Comparison of ENCODE assay signal across 1 cellular context in the genomic region with DNA sequence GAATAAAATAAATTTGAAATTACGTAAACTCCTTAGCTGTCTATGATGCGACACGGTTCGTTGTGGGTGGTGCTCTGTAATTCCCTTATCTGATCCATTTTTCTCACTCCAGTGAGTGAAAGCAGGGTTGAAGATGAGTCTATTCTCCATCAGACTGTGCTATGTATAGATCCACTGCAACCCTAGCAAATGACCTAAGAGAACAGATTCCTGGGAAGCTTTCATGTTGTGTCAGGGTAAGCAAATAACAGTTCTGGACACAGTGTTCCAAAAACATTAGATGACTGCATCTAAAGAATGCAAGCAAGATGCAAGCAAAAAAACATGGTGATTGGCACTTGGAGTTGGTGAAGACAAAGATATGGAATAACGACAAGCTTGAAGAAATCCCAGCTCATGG.
TF ChIP-seq lines count a peak whose summit lies in the region.

No MANE protein-coding gene starts in this region.

TF ChIP-seq in WTC11, 78 proteins besides CTCF, POLR2A, EP300 and RAD21 (continued from another document):
- TF ChIP-seq, protein P1, sequence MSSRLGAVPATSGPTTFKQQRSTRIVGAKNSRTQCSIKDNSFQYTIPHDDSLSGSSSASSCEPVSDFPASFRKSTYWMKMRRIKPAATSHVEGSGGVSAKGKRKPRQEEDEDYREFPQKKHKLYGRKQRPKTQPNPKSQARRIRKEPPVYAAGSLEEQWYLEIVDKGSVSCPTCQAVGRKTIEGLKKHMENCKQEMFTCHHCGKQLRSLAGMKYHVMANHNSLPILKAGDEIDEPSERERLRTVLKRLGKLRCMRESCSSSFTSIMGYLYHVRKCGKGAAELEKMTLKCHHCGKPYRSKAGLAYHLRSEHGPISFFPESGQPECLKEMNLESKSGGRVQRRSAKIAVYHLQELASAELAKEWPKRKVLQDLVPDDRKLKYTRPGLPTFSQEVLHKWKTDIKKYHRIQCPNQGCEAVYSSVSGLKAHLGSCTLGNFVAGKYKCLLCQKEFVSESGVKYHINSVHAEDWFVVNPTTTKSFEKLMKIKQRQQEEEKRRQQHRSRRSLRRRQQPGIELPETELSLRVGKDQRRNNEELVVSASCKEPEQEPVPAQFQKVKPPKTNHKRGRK (CRISPR knock-in tag; IDR thresholded peaks at IDR 0.05; ENCODE audit: borderline replicate concordance), result no peak
- TF ChIP-seq FOXP1 (CRISPR knock-in tag; IDR thresholded peaks at IDR 0.05; ENCODE audit: borderline replicate concordance), result no peak
- no peak for TF ChIP-seq SP1 (CRISPR knock-in tag; conservative IDR thresholded peaks at IDR 0.05)
- no peak for TF ChIP-seq GRHL2 (CRISPR knock-in tag; IDR thresholded peaks at IDR 0.05; ENCODE audit: insufficient replicate concordance, severe bottlenecking)
- TF ChIP-seq TEAD4 (CRISPR knock-in tag; IDR thresholded peaks at IDR 0.05), result no peak
- no peak for TF ChIP-seq NR2C2 (CRISPR knock-in tag; IDR thresholded peaks at IDR 0.05)
- TF ChIP-seq RORB (CRISPR knock-in tag; IDR thresholded peaks at IDR 0.05), result no peak
- TF ChIP-seq JUN (CRISPR knock-in tag; IDR thresholded peaks at IDR 0.05), result no peak
- TF ChIP-seq, protein P2, sequence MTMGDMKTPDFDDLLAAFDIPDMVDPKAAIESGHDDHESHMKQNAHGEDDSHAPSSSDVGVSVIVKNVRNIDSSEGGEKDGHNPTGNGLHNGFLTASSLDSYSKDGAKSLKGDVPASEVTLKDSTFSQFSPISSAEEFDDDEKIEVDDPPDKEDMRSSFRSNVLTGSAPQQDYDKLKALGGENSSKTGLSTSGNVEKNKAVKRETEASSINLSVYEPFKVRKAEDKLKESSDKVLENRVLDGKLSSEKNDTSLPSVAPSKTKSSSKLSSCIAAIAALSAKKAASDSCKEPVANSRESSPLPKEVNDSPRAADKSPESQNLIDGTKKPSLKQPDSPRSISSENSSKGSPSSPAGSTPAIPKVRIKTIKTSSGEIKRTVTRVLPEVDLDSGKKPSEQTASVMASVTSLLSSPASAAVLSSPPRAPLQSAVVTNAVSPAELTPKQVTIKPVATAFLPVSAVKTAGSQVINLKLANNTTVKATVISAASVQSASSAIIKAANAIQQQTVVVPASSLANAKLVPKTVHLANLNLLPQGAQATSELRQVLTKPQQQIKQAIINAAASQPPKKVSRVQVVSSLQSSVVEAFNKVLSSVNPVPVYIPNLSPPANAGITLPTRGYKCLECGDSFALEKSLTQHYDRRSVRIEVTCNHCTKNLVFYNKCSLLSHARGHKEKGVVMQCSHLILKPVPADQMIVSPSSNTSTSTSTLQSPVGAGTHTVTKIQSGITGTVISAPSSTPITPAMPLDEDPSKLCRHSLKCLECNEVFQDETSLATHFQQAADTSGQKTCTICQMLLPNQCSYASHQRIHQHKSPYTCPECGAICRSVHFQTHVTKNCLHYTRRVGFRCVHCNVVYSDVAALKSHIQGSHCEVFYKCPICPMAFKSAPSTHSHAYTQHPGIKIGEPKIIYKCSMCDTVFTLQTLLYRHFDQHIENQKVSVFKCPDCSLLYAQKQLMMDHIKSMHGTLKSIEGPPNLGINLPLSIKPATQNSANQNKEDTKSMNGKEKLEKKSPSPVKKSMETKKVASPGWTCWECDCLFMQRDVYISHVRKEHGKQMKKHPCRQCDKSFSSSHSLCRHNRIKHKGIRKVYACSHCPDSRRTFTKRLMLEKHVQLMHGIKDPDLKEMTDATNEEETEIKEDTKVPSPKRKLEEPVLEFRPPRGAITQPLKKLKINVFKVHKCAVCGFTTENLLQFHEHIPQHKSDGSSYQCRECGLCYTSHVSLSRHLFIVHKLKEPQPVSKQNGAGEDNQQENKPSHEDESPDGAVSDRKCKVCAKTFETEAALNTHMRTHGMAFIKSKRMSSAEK (CRISPR knock-in tag; IDR thresholded peaks at IDR 0.05; ENCODE audit: borderline replicate concordance), result no peak
- no peak for TF ChIP-seq ZNF423 (CRISPR knock-in tag; IDR thresholded peaks at IDR 0.05)
- TF ChIP-seq, protein P3, sequence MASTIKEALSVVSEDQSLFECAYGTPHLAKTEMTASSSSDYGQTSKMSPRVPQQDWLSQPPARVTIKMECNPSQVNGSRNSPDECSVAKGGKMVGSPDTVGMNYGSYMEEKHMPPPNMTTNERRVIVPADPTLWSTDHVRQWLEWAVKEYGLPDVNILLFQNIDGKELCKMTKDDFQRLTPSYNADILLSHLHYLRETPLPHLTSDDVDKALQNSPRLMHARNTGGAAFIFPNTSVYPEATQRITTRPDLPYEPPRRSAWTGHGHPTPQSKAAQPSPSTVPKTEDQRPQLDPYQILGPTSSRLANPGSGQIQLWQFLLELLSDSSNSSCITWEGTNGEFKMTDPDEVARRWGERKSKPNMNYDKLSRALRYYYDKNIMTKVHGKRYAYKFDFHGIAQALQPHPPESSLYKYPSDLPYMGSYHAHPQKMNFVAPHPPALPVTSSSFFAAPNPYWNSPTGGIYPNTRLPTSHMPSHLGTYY (CRISPR knock-in tag; IDR thresholded peaks at IDR 0.05), result no peak
- no peak for TF ChIP-seq ELF4 (CRISPR knock-in tag; IDR thresholded peaks at IDR 0.05; ENCODE audit: low read depth)
- no peak for TF ChIP-seq MYBL2 (CRISPR knock-in tag; IDR thresholded peaks at IDR 0.05)
